ENCODE assay signal across 20 cellular contexts in the genomic region with DNA sequence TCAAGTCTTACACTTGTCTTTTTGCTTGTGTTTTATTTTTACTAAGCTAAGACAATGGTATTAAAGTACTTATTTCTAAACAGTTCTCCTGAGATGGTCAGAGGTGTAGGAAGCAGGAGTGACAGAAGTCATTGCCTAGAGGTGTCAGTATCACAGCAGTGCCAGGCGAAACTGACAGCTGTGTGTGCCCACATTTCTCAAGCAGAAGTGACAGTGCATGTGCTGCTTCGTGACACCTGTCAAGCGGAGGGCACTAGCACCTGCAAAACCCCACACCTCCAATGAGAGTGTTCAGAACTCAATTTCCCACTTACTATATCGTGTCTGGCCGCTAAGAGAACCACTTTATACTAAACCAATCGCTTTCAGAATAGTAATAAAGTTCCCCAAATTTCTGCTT.
DNase-seq lines count a peak whose midpoint lies in the region; ATAC-seq and TF ChIP-seq lines count a peak whose summit lies in the region.
"Had no signal": no experiment of that assay in that cellular context is flagged by ENCODE, and none has a peak within 500 bp of the region (broad histone marks: within the 10 kb centered on the region; RNA-seq: fewer than 3 reads in every experiment).

No MANE protein-coding gene starts in this region.

- peaks cover 24% of the 10 kb centered on the region for H3K79me2 ChIP-seq in OCI-LY1 (ENCODE audit: insufficient read depth, low read length)

- H3K9me3 ChIP-seq in OCI-LY1 (ENCODE audit: low read length) (no peaks in the 10 kb centered on the region), endodermal cell (ENCODE audit: control insufficient read depth, low read length) (peaks cover 2% of the 10 kb centered on the region)
- H3K9me3 ChIP-seq: BLaER1 treated with 17β-estradiol and CSF1 and Interleukin-3, amounts not matched to agents 10 nM and 100 nM had no signal

- TF ChIP-seq CTCF in OCI-LY1 (IDR thresholded peaks at IDR 0.05; ENCODE audit: low read length) (no peak), chondrocyte (IDR thresholded peaks at IDR 0.05) (no peak), endodermal cell (conservative IDR thresholded peaks at IDR 0.05) (no peak)

- no peak overlapping the region; the same call in 1 of the 2 replicates for H3K4me2 ChIP-seq in OCI-LY1 (ENCODE audit: low read length)

- no peaks in the 10 kb centered on the region for H3K9me2 ChIP-seq in OCI-LY1 (ENCODE audit: low read depth, low read length)

- H3K4me3 Mint-ChIP-seq in chondrocyte (ENCODE audit: unreplicated experiment) (no peak overlapping the region), endodermal cell (no peak overlapping the region)
- H3K4me3 Mint-ChIP-seq in stimulated activated naive B cell treated with anti-CD40 and anti-IgM and Interleukin-4, amounts not matched to agents 10 μg/mL and 1 μg/mL and 100 μg/mL, for 72 hours: no peak overlapping the region

- H3K36me3 Mint-ChIP-seq in chondrocyte (ENCODE audit: low read depth) (no peaks in the 10 kb centered on the region), endodermal cell (ENCODE audit: low read depth) (no peaks in the 10 kb centered on the region)
- peaks cover 13 to 37% of the 10 kb centered on the region in 2 donors for H3K36me3 Mint-ChIP-seq in stimulated activated naive B cell treated with anti-CD40 and anti-IgM and Interleukin-4, amounts not matched to agents 10 μg/mL and 1 μg/mL and 100 μg/mL, for 72 hours

- DNase-seq in SHP77 (lab: John Stamatoyannopoulos, UW) (peak; percentile 10 to 16), SHP77 treated with DMSO at 0.1 percent for 48 hours (lab: John Stamatoyannopoulos, UW) (no peak), chondrocyte (ENCODE audit: low spot score) (no peak), NCI-H774 (lab: John Stamatoyannopoulos, UW) (no peak), endodermal cell (no peak), GF-D8 (lab: John Stamatoyannopoulos, UW) (no peak)
- no peak for DNase-seq in stimulated activated naive B cell treated with anti-CD40 and anti-IgM and Interleukin-4, amounts not matched to agents 10 μg/mL and 1 μg/mL and 100 μg/mL, for 72 hours
- DNase-seq: DMS 273 treated with DMSO at 0.1 percent for 48 hours; GOT3; KBM-7; NCI-H1105; NCI-H187; NCI-H2171; NCI-H510A treated with DMSO at 0.1 percent for 48 hours; NK-92 treated with Interleukin-12 subunit alpha and Interleukin-12 subunit beta, amount 100 ng/mL, for 24 hours had no signal

- H3F3A ChIP-seq in OCI-LY1 (ENCODE audit: insufficient read depth, low read length): no peaks in the 10 kb centered on the region

- H3K9ac ChIP-seq in OCI-LY1 (ENCODE audit: low read length) (no peak overlapping the region), endodermal cell (ENCODE audit: extremely low read depth, low read length, poor library complexity, severe bottlenecking) (no peak overlapping the region)

- no peaks in the 10 kb centered on the region for H4K20me1 ChIP-seq in OCI-LY1 (ENCODE audit: insufficient read depth, low read length)

- 88 to 90% methylated on average over 5 to 6 of the region's 6 CpGs for WGBS in endodermal cell (ENCODE audit: insufficient coverage in 1 of 2, insufficient read length in 1 of 2), 2 experiments

- H3K27me3 ChIP-seq in OCI-LY1 (ENCODE audit: insufficient read depth, low read length): no peaks in the 10 kb centered on the region
- H3K27me3 ChIP-seq in endodermal cell (ENCODE audit: control insufficient read depth, insufficient read depth, low read length, poor library complexity, severe bottlenecking): no peaks in the 10 kb centered on the region
- H3K27me3 ChIP-seq: BLaER1 treated with 17β-estradiol and CSF1 and Interleukin-3, amounts not matched to agents 10 nM and 100 nM had no signal

- H3K27ac Mint-ChIP-seq in chondrocyte (ENCODE audit: unreplicated experiment) (peak overlapping the region; percentile 93), endodermal cell (no peak overlapping the region)
- peak overlapping the region; percentile 25 for H3K27ac Mint-ChIP-seq in stimulated activated naive B cell treated with anti-CD40 and anti-IgM and Interleukin-4, amounts not matched to agents 10 μg/mL and 1 μg/mL and 100 μg/mL, for 72 hours

- peaks cover 20% of the 10 kb centered on the region; the same call in 1 of the 2 replicates for H3K36me3 ChIP-seq in OCI-LY1 (ENCODE audit: insufficient read depth, low read length)
- no peaks in the 10 kb centered on the region for H3K36me3 ChIP-seq in endodermal cell (ENCODE audit: control insufficient read depth, insufficient read depth, low read length)

- no peak overlapping the region for H2AFZ ChIP-seq in OCI-LY1 (ENCODE audit: low read length)

- H3K9me3 Mint-ChIP-seq in chondrocyte (ENCODE audit: low read depth): no peaks in the 10 kb centered on the region
- H3K9me3 Mint-ChIP-seq in stimulated activated naive B cell treated with anti-CD40 and anti-IgM and Interleukin-4, amounts not matched to agents 10 μg/mL and 1 μg/mL and 100 μg/mL, for 72 hours: no peaks in the 10 kb centered on the region
- no peaks in the 10 kb centered on the region for H3K9me3 Mint-ChIP-seq in endodermal cell

- H3K4me1 ChIP-seq in OCI-LY1 (ENCODE audit: insufficient read depth, low read length, severe bottlenecking): peaks cover 34% of the 10 kb centered on the region
- no peaks in the 10 kb centered on the region for H3K4me1 ChIP-seq in endodermal cell (ENCODE audit: control insufficient read depth, insufficient read depth, low read length)

- H3K4me3 ChIP-seq in OCI-LY1 (ENCODE audit: low read depth, low read length, poor library complexity, severe bottlenecking): no peak overlapping the region
- H3K4me3 ChIP-seq in endodermal cell (ENCODE audit: low read length): no peak overlapping the region
- H3K4me3 ChIP-seq: BLaER1 treated with 17β-estradiol and CSF1 and Interleukin-3, amounts not matched to agents 10 nM and 100 nM had no signal

- peak in 1 of 2 donors; percentile 27 for ATAC-seq in stimulated activated naive B cell treated with anti-CD40 and anti-IgM and Interleukin-4, amounts not matched to agents 10 μg/mL and 1 μg/mL and 100 μg/mL, for 72 hours (replicated peaks)
- ATAC-seq: Right ventricle myocardium inferior, SK-N-SH treated with all-trans-retinoic acid at 6 μM for 48 hours had no signal

- peaks cover 56% of the 10 kb centered on the region for H3K4me1 Mint-ChIP-seq in chondrocyte (ENCODE audit: low read depth)
- peaks cover 15 to 27% of the 10 kb centered on the region in 2 donors for H3K4me1 Mint-ChIP-seq in stimulated activated naive B cell treated with anti-CD40 and anti-IgM and Interleukin-4, amounts not matched to agents 10 μg/mL and 1 μg/mL and 100 μg/mL, for 72 hours
- peaks cover 28% of the 10 kb centered on the region for H3K4me1 Mint-ChIP-seq in endodermal cell

- H3K27ac ChIP-seq in OCI-LY1 (ENCODE audit: low read depth, low read length, poor library complexity, severe bottlenecking) (peak overlapping the region; percentile 52), endodermal cell (ENCODE audit: low read depth, low read length) (no peak overlapping the region)
- H3K27ac ChIP-seq: 22Rv1; BLaER1 treated with 17β-estradiol and CSF1 and Interleukin-3, amounts not matched to agents 10 nM and 100 nM had no signal

- H3K27me3 Mint-ChIP-seq in chondrocyte (ENCODE audit: low read depth): no peaks in the 10 kb centered on the region
- no peaks in the 10 kb centered on the region for H3K27me3 Mint-ChIP-seq in stimulated activated naive B cell treated with anti-CD40 and anti-IgM and Interleukin-4, amounts not matched to agents 10 μg/mL and 1 μg/mL and 100 μg/mL, for 72 hours
- H3K27me3 Mint-ChIP-seq in endodermal cell (ENCODE audit: insufficient read depth): no peaks in the 10 kb centered on the region

Comparison
In these comparisons a context has a peak if more than half of its experiments do, and no peak if none do; other contexts are left out.
1. DNase-seq: peak in SHP77 (2 of 2); none in SHP77 treated with DMSO at 0.1 percent for 48 hours (single experiment), chondrocyte (single experiment), stimulated activated naive B cell treated with anti-CD40 and anti-IgM and Interleukin-4, amounts not matched to agents 10 μg/mL and 1 μg/mL and 100 μg/mL, for 72 hours (single experiment), NCI-H774 (single experiment), endodermal cell (single experiment) and GF-D8 (single experiment).